In genomic region chr3:139517321-139517720, GRCh38 we compare ENCODE assay signal across 20 cellular contexts. TPM values are rescaled to one million over a fixed set of nuclear protein-coding genes. Genes with fewer than 3 reads are reported as not detected.
"Had no signal": no experiment of that assay in that cellular context is flagged by ENCODE, and none has a peak within 500 bp of the region (broad histone marks: within the 10 kb centered on the region; RNA-seq: fewer than 3 reads in every experiment).

No MANE protein-coding gene starts in this region.

- ATAC-seq: K562 had no signal

- H3K27me3 Mint-ChIP-seq: IgD-negative memory B cell had no signal

- H3K36me3 Mint-ChIP-seq: IgD-negative memory B cell had no signal

- H3K4me3 Mint-ChIP-seq: IgD-negative memory B cell had no signal

- H3K27ac Mint-ChIP-seq: IgD-negative memory B cell had no signal

- H3K9me3 Mint-ChIP-seq: IgD-negative memory B cell had no signal

- DNase-seq: Kasumi-1, MM.1S, NCI-H1092 treated with DMSO at 0.1 percent for 48 hours, NCI-H1436, NCI-H187, NCI-H2029, NCI-H2081 treated with DMSO at 0.1 percent for 48 hours, NCI-H2171, NCI-H226, NCI-H510A, NCI-H524 treated with DMSO at 0.1 percent for 48 hours, NCI-H69, NCI-H774, Right ventricle myocardium superior, RPMI8226, SIG-M5 had no signal

RNA-seq across cellular contexts. Expression of gene RBP2, which starts 41.0 kb away (rescaled TPM):
- total RNA-seq: K562, M059J, Right ventricle myocardium superior, SJSA1 had no signal
